ENCODE assay signal across 12 cellular contexts in genomic region chr3:36932979-36933378, GRCh38. TPM values are rescaled to one million over a fixed set of nuclear protein-coding genes. Genes with fewer than 3 reads are reported as not detected.
DNase-seq lines count a peak whose midpoint lies in the region; TF ChIP-seq lines count a peak whose summit lies in the region.
"Had no signal": no experiment of that assay in that cellular context is flagged by ENCODE, and none has a peak within 500 bp of the region (broad histone marks: within the 10 kb centered on the region; RNA-seq: fewer than 3 reads in every experiment).

No MANE protein-coding gene starts in this region.

- no peak for TF ChIP-seq CTCF in OCI-LY1 (IDR thresholded peaks at IDR 0.05; ENCODE audit: low read length)
- TF ChIP-seq CTCF in fibroblast of pulmonary artery (IDR thresholded peaks at IDR 0.05; ENCODE audit: low read length, missing control alignments): no peak
- no peak for TF ChIP-seq CTCF in neural progenitor cell (IDR thresholded peaks at IDR 0.05)

- no peaks in the 10 kb centered on the region for H3K79me2 ChIP-seq in OCI-LY1 (ENCODE audit: insufficient read depth, low read length)
- no peaks in the 10 kb centered on the region for H3K79me2 ChIP-seq in neural progenitor cell (ENCODE audit: low read depth)

- H3K4me1 ChIP-seq in ES-I3 (ENCODE audit: insufficient read depth, low read length): peaks cover 38% of the 10 kb centered on the region
- peaks cover 18% of the 10 kb centered on the region for H3K4me1 ChIP-seq in OCI-LY1 (ENCODE audit: insufficient read depth, low read length, severe bottlenecking)
- peaks cover 19% of the 10 kb centered on the region for H3K4me1 ChIP-seq in neural progenitor cell
- H3K4me1 ChIP-seq: gastroesophageal sphincter had no signal

- H3K9me3 Mint-ChIP-seq in neural progenitor cell: no peaks in the 10 kb centered on the region
- H3K9me3 Mint-ChIP-seq: activated naive CD4-positive, alpha-beta T cell treated with anti-CD3 and anti-CD28 coated beads, Interleukin-2, amount 50 U/mL, for 72 hours; dendritic cell treated with granulocyte-macrophage colony-stimulating factor and Interleukin-4, amounts not matched to agents 40 ng/mL and 50 ng/mL, for 4 days had no signal

- no peaks in the 10 kb centered on the region for H3F3A ChIP-seq in OCI-LY1 (ENCODE audit: insufficient read depth, low read length)
- no peaks in the 10 kb centered on the region for H3F3A ChIP-seq in neural progenitor cell (ENCODE audit: low read depth)

- H3K27ac Mint-ChIP-seq in neural progenitor cell: peak overlapping the region; percentile 84
- H3K27ac Mint-ChIP-seq: dendritic cell treated with granulocyte-macrophage colony-stimulating factor and Interleukin-4, amounts not matched to agents 40 ng/mL and 50 ng/mL, for 4 days had no signal

- H3K27me3 ChIP-seq in OCI-LY1 (ENCODE audit: insufficient read depth, low read length) (no peaks in the 10 kb centered on the region), neural progenitor cell (no peaks in the 10 kb centered on the region)
- H3K27me3 ChIP-seq: gastroesophageal sphincter, stomach had no signal

- H3K36me3 Mint-ChIP-seq in neural progenitor cell: no peaks in the 10 kb centered on the region
- H3K36me3 Mint-ChIP-seq: activated naive CD4-positive, alpha-beta T cell treated with anti-CD3 and anti-CD28 coated beads, Interleukin-2, amount 50 U/mL, for 72 hours had no signal

- no peak overlapping the region for H2AFZ ChIP-seq in OCI-LY1 (ENCODE audit: low read length)
- peak overlapping the region; percentile 59 for H2AFZ ChIP-seq in neural progenitor cell (replicated peaks)

- peak; percentile 58 for DNase-seq in fibroblast of pulmonary artery (ENCODE audit: low read depth)
- DNase-seq in neural progenitor cell (ENCODE audit: low spot score): peak; percentile 38
- no peak for DNase-seq in AG20443 (ENCODE audit: low spot score)
- no peak for DNase-seq in epidermal melanocyte (ENCODE audit: insufficient read length, low spot score)
- no peak for DNase-seq in SIG-M5 treated with dmso at 0.1 percent for 504 hours (lab: John Stamatoyannopoulos, UW; ENCODE audit: unreplicated experiment)
- DNase-seq: NCI-H226, stomach had no signal

- H3K9ac ChIP-seq in ES-I3 (ENCODE audit: low read depth, low read length) (peak overlapping the region; percentile 11; the same call in 1 of the 2 replicates), OCI-LY1 (ENCODE audit: low read length) (no peak overlapping the region), neural progenitor cell (no peak overlapping the region)

- H3K36me3 ChIP-seq in ES-I3 (ENCODE audit: insufficient read depth, low read length) (no peaks in the 10 kb centered on the region), OCI-LY1 (ENCODE audit: insufficient read depth, low read length) (no peaks in the 10 kb centered on the region), neural progenitor cell (no peaks in the 10 kb centered on the region)
- H3K36me3 ChIP-seq: stomach had no signal

- H3K9me3 ChIP-seq in ES-I3 (ENCODE audit: control insufficient read depth, insufficient read depth, low read length): no peaks in the 10 kb centered on the region
- no peaks in the 10 kb centered on the region for H3K9me3 ChIP-seq in OCI-LY1 (ENCODE audit: low read length)
- H3K9me3 ChIP-seq in neural progenitor cell (ENCODE audit: low read depth): no peaks in the 10 kb centered on the region
- H3K9me3 ChIP-seq: gastroesophageal sphincter, stomach had no signal

- H4K20me1 ChIP-seq in OCI-LY1 (ENCODE audit: insufficient read depth, low read length) (no peaks in the 10 kb centered on the region), neural progenitor cell (ENCODE audit: low read depth) (no peaks in the 10 kb centered on the region)

- no peak overlapping the region for H3K4me3 ChIP-seq in OCI-LY1 (ENCODE audit: low read depth, low read length, poor library complexity, severe bottlenecking)
- no peak overlapping the region for H3K4me3 ChIP-seq in fibroblast of pulmonary artery (replicated peaks; ENCODE audit: low read depth, low read length)
- H3K4me3 ChIP-seq in neural progenitor cell: no peak overlapping the region
- H3K4me3 ChIP-seq: gastroesophageal sphincter, stomach had no signal

- H3K27me3 Mint-ChIP-seq in neural progenitor cell (ENCODE audit: insufficient read depth, low read depth): peaks cover 6% of the 10 kb centered on the region
- H3K27me3 Mint-ChIP-seq: dendritic cell treated with granulocyte-macrophage colony-stimulating factor and Interleukin-4, amounts not matched to agents 40 ng/mL and 50 ng/mL, for 4 days had no signal

- peak overlapping the region; percentile 66 for H3K27ac ChIP-seq in OCI-LY1 (ENCODE audit: low read depth, low read length, poor library complexity, severe bottlenecking)
- H3K27ac ChIP-seq in neural progenitor cell: peak overlapping the region; percentile 68
- H3K27ac ChIP-seq: gastroesophageal sphincter, stomach had no signal

- no peak overlapping the region for H3K4me3 Mint-ChIP-seq in neural progenitor cell
- H3K4me3 Mint-ChIP-seq: dendritic cell treated with granulocyte-macrophage colony-stimulating factor and Interleukin-4, amounts not matched to agents 40 ng/mL and 50 ng/mL, for 4 days had no signal

- H3K4me1 Mint-ChIP-seq in neural progenitor cell: peaks cover 17% of the 10 kb centered on the region

- no peaks in the 10 kb centered on the region for H3K9me2 ChIP-seq in OCI-LY1 (ENCODE audit: low read depth, low read length)

- H3K4me2 ChIP-seq in OCI-LY1 (ENCODE audit: low read length) (no peak overlapping the region), neural progenitor cell (peak overlapping the region; percentile 6)

RNA-seq across cellular contexts. Expression of gene TRANK1, which starts 11.9 kb away (rescaled TPM):
- total RNA-seq in neural progenitor cell (ENCODE audit: low replicate concordance): 10.5 and 12.1 TPM in 2 replicates

RNA-seq across cellular contexts. Expression of gene EPM2AIP1, which starts 60.0 kb away (rescaled TPM):
- 27.4 and 51.4 TPM in 2 replicates for total RNA-seq in neural progenitor cell (ENCODE audit: low replicate concordance)

Comparison
In these comparisons a context has a peak if more than half of its experiments do, and no peak if none do; other contexts are left out.
1. DNase-seq: peak in fibroblast of pulmonary artery (single experiment) and neural progenitor cell (single experiment); none in AG20443 (single experiment), epidermal melanocyte (single experiment) and SIG-M5 treated with dmso at 0.1 percent for 504 hours (single experiment).